14 cellular contexts compared by ENCODE assay signal in the genomic region with DNA sequence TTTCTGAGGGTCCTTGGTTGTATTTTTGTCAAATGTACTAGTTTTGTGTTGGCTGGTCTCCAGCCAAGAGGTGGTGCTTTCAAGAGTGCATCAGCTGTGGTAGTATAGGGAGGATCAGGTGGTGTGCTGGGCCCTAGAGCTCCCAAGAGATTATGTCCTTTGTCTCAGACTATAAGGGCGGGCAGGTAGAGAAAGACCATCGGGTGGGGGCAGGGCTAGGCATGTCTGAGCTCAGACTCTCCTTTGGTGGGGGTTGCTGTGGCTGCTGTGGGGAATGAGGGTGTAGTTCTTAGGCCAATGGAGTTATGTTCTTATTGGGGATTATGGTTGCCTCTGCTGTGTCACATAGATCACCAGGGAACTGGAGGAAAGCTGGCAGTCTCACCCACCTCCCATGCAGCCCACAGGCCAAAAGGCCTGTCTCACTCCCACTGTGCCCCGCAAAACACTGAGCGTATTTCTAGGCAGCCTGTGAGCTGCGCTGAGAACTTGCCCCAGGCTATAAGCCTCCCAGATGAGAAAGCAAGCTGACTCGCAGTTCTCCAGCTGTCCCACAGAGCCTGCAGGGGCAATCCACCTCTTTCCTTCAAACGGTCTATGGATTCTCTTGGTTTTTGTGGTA.
DNase-seq lines count a peak whose midpoint lies in the region; FAIRE-seq and TF ChIP-seq lines count a peak whose summit lies in the region.
"Had no signal": no experiment of that assay in that cellular context is flagged by ENCODE, and none has a peak within 500 bp of the region (broad histone marks: within the 10 kb centered on the region; RNA-seq: fewer than 3 reads in every experiment).

No MANE protein-coding gene starts in this region.

- peaks cover 0 to 3% (median 0%) of the 10 kb centered on the region in 3 donors for H3K9me3 ChIP-seq in esophagus squamous epithelium
- H3K9me3 ChIP-seq: thoracic aorta had no signal

- no peaks in the 10 kb centered on the region for H3K4me1 ChIP-seq in esophagus squamous epithelium
- H3K4me1 ChIP-seq: parathyroid adenoma had no signal

- WGBS in esophagus squamous epithelium, 2 donors = 48 to 51% methylated on average over 5 of the region's 7 CpGs

- no peak overlapping the region for H3K27ac ChIP-seq in esophagus squamous epithelium
- H3K27ac ChIP-seq: parathyroid adenoma, thoracic aorta had no signal

- no peak for TF ChIP-seq CTCF in esophagus squamous epithelium (IDR thresholded peaks at IDR 0.05)

- intact Hi-C loops in esophagus squamous epithelium (cut with DNase I) = no loop called here

- H3K27me3 ChIP-seq in esophagus squamous epithelium = no peaks in the 10 kb centered on the region

- FAIRE-seq in H54 (lab: Jason Lieb, UNC) = peak; percentile 88
- FAIRE-seq: D721Med had no signal

- H3K4me3 ChIP-seq in esophagus squamous epithelium = no peak overlapping the region
- H3K4me3 ChIP-seq: thoracic aorta had no signal

- no peak for TF ChIP-seq POLR2A in H54 (IDR thresholded peaks at IDR 0.05; ENCODE audit: low read depth, low read length)
- no peak for TF ChIP-seq POLR2A in esophagus squamous epithelium (IDR thresholded peaks at IDR 0.05)

- no peak for DNase-seq in H54 (ENCODE audit: insufficient read length, low spot score)
- peak; percentile 14 for DNase-seq in NCI-H2107 (lab: John Stamatoyannopoulos, UW)
- peak; percentile 1 for DNase-seq in brain pericyte (ENCODE audit: low read depth, low spot score)
- DNase-seq in left kidney (ENCODE audit: low read depth, low spot score) = peak; percentile 15
- no peak for DNase-seq in esophagus squamous epithelium (lab: John Stamatoyannopoulos, UW)
- no peak for DNase-seq in cortex of kidney (lab: John Stamatoyannopoulos, UW)
- DNase-seq in activated CD4-positive, CD25-positive, alpha-beta regulatory T cell treated with anti-CD3 and anti-CD28 coated beads, Interleukin-2, amount 50 U/mL, for 72 hours = no peak
- no peak for DNase-seq in GM19240 (ENCODE audit: insufficient read length, low spot score)
- DNase-seq: activated CD4-positive, alpha-beta T cell treated with anti-CD3 and anti-CD28 coated beads, Interleukin-2, amount 10 ng/mL, durations not matched to agents 24 days and 14 days; effector CD4-positive, alpha-beta T cell; SHP77 treated with DMSO at 0.1 percent for 48 hours had no signal

- H3K36me3 ChIP-seq in esophagus squamous epithelium = no peaks in the 10 kb centered on the region
- H3K36me3 ChIP-seq: thoracic aorta had no signal

Comparison
In these comparisons a context has a peak if more than half of its experiments do, and no peak if none do; other contexts are left out.
1. DNase-seq: peak in NCI-H2107 (single experiment), brain pericyte (single experiment) and left kidney (single experiment); none in H54 (single experiment), esophagus squamous epithelium (single experiment), cortex of kidney (single experiment), activated CD4-positive, CD25-positive, alpha-beta regulatory T cell treated with anti-CD3 and anti-CD28 coated beads, Interleukin-2, amount 50 U/mL, for 72 hours (single experiment) and GM19240 (single experiment).